ENCODE assay signal across 1 cellular context in genomic region chr3:50128001-50128400, GRCh38.
TF ChIP-seq lines count a peak whose summit lies in the region.

No MANE protein-coding gene starts in this region.

TF ChIP-seq in IMR-90, 13 proteins besides CTCF, POLR2A, EP300 and RAD21 (continued from another document):
- TF ChIP-seq USF2 (IDR thresholded peaks at IDR 0.05; ENCODE audit: low read depth, low read length) = no peak
- no peak for TF ChIP-seq MAFK (IDR thresholded peaks at IDR 0.05; ENCODE audit: low read depth, low read length)
- no peak for TF ChIP-seq CEBPB (IDR thresholded peaks at IDR 0.05; ENCODE audit: low read depth, low read length)
- TF ChIP-seq CHD1 (IDR thresholded peaks at IDR 0.05; ENCODE audit: low read depth, low read length) = no peak
- TF ChIP-seq RFX5 (IDR thresholded peaks at IDR 0.05; ENCODE audit: low read depth, low read length) = no peak
- no peak for TF ChIP-seq FOS (IDR thresholded peaks at IDR 0.05; ENCODE audit: low read depth, low read length)
- TF ChIP-seq SMC3 (IDR thresholded peaks at IDR 0.05; ENCODE audit: low read depth, low read length) = no peak
- TF ChIP-seq ELK1 (IDR thresholded peaks at IDR 0.05; ENCODE audit: borderline replicate concordance, low read depth, low read length) = no peak
- TF ChIP-seq BHLHE40 (IDR thresholded peaks at IDR 0.05; ENCODE audit: low read depth, low read length) = no peak
- no peak for TF ChIP-seq MAZ (IDR thresholded peaks at IDR 0.05; ENCODE audit: borderline replicate concordance, low read depth, low read length)
- no peak for TF ChIP-seq NFE2L2 (IDR thresholded peaks at IDR 0.05; ENCODE audit: low read depth, low read length)
